ENCODE assay signal across 26 cellular contexts in the genomic region with DNA sequence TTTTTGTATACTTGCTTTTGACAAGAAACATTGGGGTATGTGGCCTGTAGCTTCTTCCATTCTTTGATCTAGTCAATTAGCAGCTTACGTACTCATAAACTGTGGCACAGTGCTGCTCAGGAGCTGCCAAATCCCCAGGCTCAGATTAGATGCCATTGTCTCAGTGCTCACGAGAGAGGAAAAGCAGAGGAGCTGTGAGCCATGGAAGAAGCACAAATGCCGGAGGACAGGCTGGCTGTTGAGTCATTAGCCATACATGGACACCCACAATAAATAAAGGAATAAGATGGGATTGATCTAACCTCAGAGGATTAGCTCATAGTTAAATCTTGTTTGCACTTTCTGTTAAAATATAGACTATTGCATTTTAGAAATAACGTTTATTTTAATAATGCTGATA.
DNase-seq lines count a peak whose midpoint lies in the region; ATAC-seq and TF ChIP-seq lines count a peak whose summit lies in the region.
"Had no signal": no experiment of that assay in that cellular context is flagged by ENCODE, and none has a peak within 500 bp of the region (broad histone marks: within the 10 kb centered on the region; RNA-seq: fewer than 3 reads in every experiment).

No MANE protein-coding gene starts in this region.

- H3K27ac Mint-ChIP-seq in glutamatergic neuron (ENCODE audit: unreplicated experiment): no peak overlapping the region
- H3K27ac Mint-ChIP-seq in CD14-positive monocyte: peak overlapping the region in 1 of 7 donors; percentile 57
- H3K27ac Mint-ChIP-seq: activated CD4-positive, alpha-beta memory T cell treated with anti-CD3 and anti-CD28 coated beads for 36 hours; activated naive CD4-positive, alpha-beta T cell treated with anti-CD3 and anti-CD28 coated beads, Interleukin-2, amount 50 U/mL, for 72 hours; brain; CD4-positive, alpha-beta T cell; stimulated activated naive CD8-positive, alpha-beta T cell treated with anti-CD3 and anti-CD28 coated beads, Interleukin-15, Interleukin-2, amounts not matched to agents 100 ng/mL and 50 ng/mL, for 24 hours had no signal

- peaks cover 3% of the 10 kb centered on the region for H3K4me1 Mint-ChIP-seq in glutamatergic neuron (ENCODE audit: low read depth, unreplicated experiment)
- no peaks in the 10 kb centered on the region for H3K4me1 Mint-ChIP-seq in CD14-positive monocyte

- no peaks in the 10 kb centered on the region for H3K4me1 ChIP-seq in left ventricle myocardium inferior
- H3K4me1 ChIP-seq: A549, right lobe of liver had no signal

- intact Hi-C loops in left ventricle myocardium inferior (cut with micrococcal nuclease) (no loop called here), cardiac septum (cut with DNase I) (no loop called here), CD14-positive monocyte (cut with micrococcal nuclease) (no loop called here)

- TF ChIP-seq CTCF in left ventricle myocardium inferior (IDR thresholded peaks at IDR 0.05; ENCODE audit: borderline replicate concordance): no peak
- no peak for TF ChIP-seq CTCF in brain microvascular endothelial cell (IDR thresholded peaks at IDR 0.05; ENCODE audit: low read depth, low read length, missing control alignments)
- no peak for TF ChIP-seq CTCF in glutamatergic neuron (IDR thresholded peaks at IDR 0.05; ENCODE audit: partially characterized antibody, unreplicated experiment)
- no peak for TF ChIP-seq CTCF in CD14-positive monocyte (IDR thresholded peaks at IDR 0.05)

- H3K27me3 ChIP-seq in left ventricle myocardium inferior (ENCODE audit: low read depth): no peaks in the 10 kb centered on the region
- H3K27me3 ChIP-seq in brain microvascular endothelial cell (replicated peaks): no peaks in the 10 kb centered on the region
- H3K27me3 ChIP-seq: dorsolateral prefrontal cortex, right lobe of liver had no signal

- H3K4me3 ChIP-seq in left ventricle myocardium inferior: no peak overlapping the region
- H3K4me3 ChIP-seq in brain microvascular endothelial cell (ENCODE audit: low read depth, low read length): no peak overlapping the region
- H3K4me3 ChIP-seq: A549, dorsolateral prefrontal cortex, right lobe of liver had no signal

- H3K4me3 Mint-ChIP-seq in glutamatergic neuron (ENCODE audit: unreplicated experiment): no peak overlapping the region
- no peak overlapping the region for H3K4me3 Mint-ChIP-seq in CD14-positive monocyte
- H3K4me3 Mint-ChIP-seq: activated CD4-positive, alpha-beta memory T cell treated with anti-CD3 and anti-CD28 coated beads for 36 hours; brain; CD4-positive, alpha-beta T cell; stimulated activated naive CD8-positive, alpha-beta T cell treated with anti-CD3 and anti-CD28 coated beads, Interleukin-15, Interleukin-2, amounts not matched to agents 100 ng/mL and 50 ng/mL, for 24 hours had no signal

- H3K27me3 Mint-ChIP-seq in glutamatergic neuron (ENCODE audit: unreplicated experiment) (peaks cover 1% of the 10 kb centered on the region), CD14-positive monocyte (ENCODE audit: low read depth in 3 of 3) (no peaks in the 10 kb centered on the region)
- H3K27me3 Mint-ChIP-seq: activated CD4-positive, alpha-beta memory T cell treated with anti-CD3 and anti-CD28 coated beads for 36 hours; CD4-positive, alpha-beta T cell; stimulated activated naive CD8-positive, alpha-beta T cell treated with anti-CD3 and anti-CD28 coated beads, Interleukin-15, Interleukin-2, amounts not matched to agents 100 ng/mL and 50 ng/mL, for 24 hours had no signal

- H3K36me3 ChIP-seq in left ventricle myocardium inferior (no peaks in the 10 kb centered on the region), brain microvascular endothelial cell (replicated peaks) (no peaks in the 10 kb centered on the region)
- H3K36me3 ChIP-seq: right lobe of liver had no signal

- H3K9me3 ChIP-seq in left ventricle myocardium inferior (replicated peaks): no peaks in the 10 kb centered on the region
- H3K9me3 ChIP-seq: A549, right lobe of liver had no signal

- in situ Hi-C loops in brain microvascular endothelial cell (cut with HindIII; ENCODE audit: low pct_ligation_motif_present, low sequenced_read_pairs): no loop called here

- H3K9me3 Mint-ChIP-seq in glutamatergic neuron (ENCODE audit: unreplicated experiment) (no peaks in the 10 kb centered on the region), CD14-positive monocyte (peaks cover 0 to 13% (median 4%) of the 10 kb centered on the region in 7 donors)
- H3K9me3 Mint-ChIP-seq: CD4-positive, alpha-beta T cell had no signal

- H3K27ac ChIP-seq in left ventricle myocardium inferior (replicated peaks): no peak overlapping the region
- peak overlapping the region; percentile 65 for H3K27ac ChIP-seq in brain microvascular endothelial cell
- H3K27ac ChIP-seq: A549, dorsolateral prefrontal cortex, right lobe of liver had no signal

- H3K36me3 Mint-ChIP-seq in glutamatergic neuron (ENCODE audit: unreplicated experiment): no peaks in the 10 kb centered on the region
- no peaks in the 10 kb centered on the region for H3K36me3 Mint-ChIP-seq in CD14-positive monocyte
- H3K36me3 Mint-ChIP-seq: activated CD4-positive, alpha-beta memory T cell treated with anti-CD3 and anti-CD28 coated beads for 36 hours; activated naive CD4-positive, alpha-beta T cell treated with anti-CD3 and anti-CD28 coated beads, Interleukin-2, amount 50 U/mL, for 72 hours; brain had no signal

- no peak for ATAC-seq in HG03342 (IDR thresholded peaks at IDR 0.05; ENCODE audit: unreplicated experiment)
- ATAC-seq: A549; activated naive CD4-positive, alpha-beta T cell treated with anti-CD3 and anti-CD28 coated beads, Interleukin-2, amount 50 U/mL, for 72 hours; esophagus mucosa; right lobe of liver had no signal

- DNase-seq in left ventricle myocardium inferior (peak; percentile 14), cardiac septum (ENCODE audit: low spot score) (no peak), brain microvascular endothelial cell (peak; percentile 45), glutamatergic neuron (peak; percentile 19), CD14-positive monocyte (ENCODE audit: low spot score) (no peak), GM19240 (ENCODE audit: insufficient read length, low spot score) (no peak), COLO668 (lab: John Stamatoyannopoulos, UW; ENCODE audit: unreplicated experiment) (no peak)
- DNase-seq: activated CD4-positive, alpha-beta memory T cell treated with anti-CD3 and anti-CD28 coated beads for 36 hours; activated T-cell treated with anti-CD3 and anti-CD28 coated beads, Interleukin-2, amount 50 U/mL, for 1 hour; CD4-positive, alpha-beta T cell; DMS79; dorsolateral prefrontal cortex; hypothalamus; Karpas-422; NCI-H1105 treated with DMSO at 0.1 percent for 48 hours; NCI-H526 treated with DMSO at 0.1 percent for 48 hours; OCI-M1; right lobe of liver; T-helper 2 cell; trophoblast cell had no signal

Comparison
In these comparisons a context has a peak if more than half of its experiments do, and no peak if none do; other contexts are left out.
1. DNase-seq: peak in left ventricle myocardium inferior (single experiment), brain microvascular endothelial cell (single experiment) and glutamatergic neuron (single experiment); none in cardiac septum (single experiment), CD14-positive monocyte (single experiment), GM19240 (single experiment) and COLO668 (single experiment).